10 cellular contexts compared by ENCODE assay signal in genomic region chr19:383922-384800, GRCh38. TPM values are rescaled to one million over a fixed set of nuclear protein-coding genes. Genes with fewer than 3 reads are reported as not detected.
A peak's percentile ranks its signal among the peaks of the same experiment; 100 is the strongest.
DNase-seq lines count a peak whose midpoint lies in the region; ATAC-seq, FAIRE-seq and TF ChIP-seq lines count a peak whose summit lies in the region.
"Had no signal": no experiment of that assay in that cellular context is flagged by ENCODE, and none has a peak within 500 bp of the region (broad histone marks: within the 10 kb centered on the region; RNA-seq: fewer than 3 reads in every experiment).

No MANE protein-coding gene starts in this region.

- no peak overlapping the region for H3K4me3 ChIP-seq in AG09309 (ENCODE audit: control insufficient read depth, low read depth, low read length)
- no peak overlapping the region for H3K4me3 ChIP-seq in endothelial cell of umbilical vein (replicated peaks in 1 of 3; ENCODE audit: insufficient read depth in 1 of 3, low read depth in 1 of 3, low read length in 3 of 3)
- H3K4me3 ChIP-seq in mucosa of descending colon = no peak overlapping the region
- no peak overlapping the region for H3K4me3 ChIP-seq in CD4-positive, alpha-beta memory T cell (ENCODE audit: low read length in 2 of 2)

- H3K27ac Mint-ChIP-seq in CD4-positive, alpha-beta memory T cell = no peak overlapping the region

- no peaks in the 10 kb centered on the region for H3K36me3 ChIP-seq in endothelial cell of umbilical vein (ENCODE audit: control insufficient read depth in 2 of 2, extremely low read depth in 1 of 2, insufficient read depth in 2 of 2, low read length in 2 of 2)
- no peaks in the 10 kb centered on the region for H3K36me3 ChIP-seq in mucosa of descending colon (ENCODE audit: low read depth)
- H3K36me3 ChIP-seq in CD4-positive, alpha-beta memory T cell (ENCODE audit: insufficient read depth, low read length) = no peaks in the 10 kb centered on the region

- no peaks in the 10 kb centered on the region for H4K20me1 ChIP-seq in endothelial cell of umbilical vein (replicated peaks; ENCODE audit: control insufficient read depth, extremely low read depth, insufficient read depth, low read length)

- H3K79me2 ChIP-seq in endothelial cell of umbilical vein (ENCODE audit: control insufficient read depth, insufficient read depth, low read length) = no peaks in the 10 kb centered on the region

- no peak for DNase-seq in AG09309 (ENCODE audit: low read depth)
- DNase-seq in HuH-7 (ENCODE audit: low spot score) = peak; percentile 69
- DNase-seq in endothelial cell of umbilical vein (ENCODE audit: low read depth, low spot score) = peak; percentile 34
- no peak for DNase-seq in mucosa of descending colon
- no peak for DNase-seq in SHP77 (lab: John Stamatoyannopoulos, UW)
- DNase-seq in CD4-positive, alpha-beta memory T cell = no peak
- DNase-seq: GDM1 had no signal

- no peak overlapping the region for H3K9ac ChIP-seq in endothelial cell of umbilical vein (replicated peaks; ENCODE audit: extremely low read depth, insufficient read depth, low read length)

- intact Hi-C loops in endothelial cell of umbilical vein (cut with micrococcal nuclease) (loop anchor here (1.0 to 10.0 kb wide), 2 partner anchors 101 to 122 kb away; no protein-coding TSS in a partner anchor), mucosa of descending colon (cut with DNase I, micrococcal nuclease) (no loop called here)
- intact Hi-C loops in CD4-positive, alpha-beta memory T cell (cut with micrococcal nuclease) = no loop called here

- ATAC-seq in mucosa of descending colon (peak; percentile 43), GM21360 (IDR thresholded peaks at IDR 0.05; ENCODE audit: unreplicated experiment) (no peak), HG02840 (IDR thresholded peaks at IDR 0.05; ENCODE audit: low FRiP score, unreplicated experiment) (no peak)

- peaks cover 0 to 3% of the 10 kb centered on the region in 2 donors for H3K36me3 Mint-ChIP-seq in CD4-positive, alpha-beta memory T cell

- no peak overlapping the region for H3K27ac ChIP-seq in endothelial cell of umbilical vein (ENCODE audit: insufficient read depth, low read depth, low read length)
- H3K27ac ChIP-seq in CD4-positive, alpha-beta memory T cell (ENCODE audit: low read depth, low read length) = no peak overlapping the region

- H3K4me2 ChIP-seq in endothelial cell of umbilical vein (ENCODE audit: insufficient read depth, low read length) = no peak overlapping the region

- H3K27me3 ChIP-seq in endothelial cell of umbilical vein (ENCODE audit: control insufficient read depth in 2 of 2, insufficient read depth in 2 of 2, low read length in 2 of 2) = peaks cover 2 to 15% of the 10 kb centered on the region in 2 experiments
- peaks cover 3% of the 10 kb centered on the region for H3K27me3 ChIP-seq in CD4-positive, alpha-beta memory T cell (ENCODE audit: insufficient read depth, low read length)

- BruUV-seq in endothelial cell of umbilical vein (replicated peaks; lab: Mats Ljungman, UMichigan) = no TSS peak

- no peaks in the 10 kb centered on the region for H3K9me1 ChIP-seq in endothelial cell of umbilical vein (replicated peaks; ENCODE audit: control insufficient read depth, extremely low read depth, insufficient read depth, low read length)

- H3K9me3 Mint-ChIP-seq in CD4-positive, alpha-beta memory T cell = peaks cover 0 to 4% (median 0%) of the 10 kb centered on the region in 8 donors

- H2AFZ ChIP-seq in endothelial cell of umbilical vein (ENCODE audit: low read depth, low read length) = no peak overlapping the region

- no peak for TF ChIP-seq POLR2A in endothelial cell of umbilical vein (IDR thresholded peaks at IDR 0.05; ENCODE audit: low read depth, low read length)

- POLR2A ChIA-PET in endothelial cell of umbilical vein (lab: Charles Lee) = no interaction called here
- POLR2A ChIA-PET in CD4-positive, alpha-beta memory T cell (lab: Charles Lee; ENCODE audit: partially characterized antibody) = no interaction called here

- H3K4me3 Mint-ChIP-seq in CD4-positive, alpha-beta memory T cell = no peak overlapping the region

- FAIRE-seq in endothelial cell of umbilical vein (lab: Jason Lieb, UNC) = peak; percentile 65

- CTCF ChIA-PET in endothelial cell of umbilical vein (lab: Charles Lee) = interaction anchor here (0.9 to 2.2 kb wide), 5 partner anchors 86 to 126 kb away, joined by 3 to 20 read pairs (median 3); partner anchors contain the start of gene TPGS1
- CTCF ChIA-PET in CD4-positive, alpha-beta memory T cell (lab: Charles Lee; ENCODE audit: partially characterized antibody) = no interaction called here

- H3K4me1 ChIP-seq in endothelial cell of umbilical vein (ENCODE audit: control insufficient read depth, extremely low read depth, insufficient read depth, low read length) = no peaks in the 10 kb centered on the region
- H3K4me1 ChIP-seq in mucosa of descending colon (ENCODE audit: low read depth) = no peaks in the 10 kb centered on the region
- H3K4me1 ChIP-seq in CD4-positive, alpha-beta memory T cell (ENCODE audit: insufficient read depth, low read length) = peaks cover 9% of the 10 kb centered on the region

- H3K9me3 ChIP-seq in endothelial cell of umbilical vein (replicated peaks; ENCODE audit: control insufficient read depth, insufficient read depth, low read length) (no peaks in the 10 kb centered on the region), mucosa of descending colon (no peaks in the 10 kb centered on the region)
- H3K9me3 ChIP-seq in CD4-positive, alpha-beta memory T cell (ENCODE audit: control insufficient read depth in 1 of 2, low read length in 2 of 2) = no peaks in the 10 kb centered on the region

- dilution Hi-C loops in endothelial cell of umbilical vein (cut with MboI; ENCODE audit: extremely low pct_ligation_motif_present, low sequenced_read_pairs) = no loop called here

- H3K4me1 Mint-ChIP-seq in CD4-positive, alpha-beta memory T cell = peaks cover 10 to 23% (median 15%) of the 10 kb centered on the region in 4 donors

- peaks cover 31 to 43% of the 10 kb centered on the region in 2 donors for H3K27me3 Mint-ChIP-seq in CD4-positive, alpha-beta memory T cell

- TF ChIP-seq CTCF in AG09309 (IDR thresholded peaks at IDR 0.05; ENCODE audit: control insufficient read depth, insufficient read depth, low read depth, low read length, missing control alignments) = peak; percentile 23
- peak; percentile 37 to 69 for TF ChIP-seq CTCF in endothelial cell of umbilical vein (IDR thresholded peaks at IDR 0.05; ENCODE audit: extremely low read depth in 1 of 2, insufficient read depth in 1 of 2, low read depth in 1 of 2, low read length in 2 of 2)
- TF ChIP-seq CTCF in mucosa of descending colon (IDR thresholded peaks at IDR 0.05) = peak; percentile 18

TF ChIP-seq in endothelial cell of umbilical vein, 7 proteins besides CTCF, POLR2A, EP300 and RAD21:
- no peak for TF ChIP-seq MYC (IDR thresholded peaks at IDR 0.05; ENCODE audit: low read depth, low read length)
- no peak for TF ChIP-seq JUN (IDR thresholded peaks at IDR 0.05; ENCODE audit: borderline replicate concordance, insufficient read depth, insufficient read length, low read depth)
- no peak for TF ChIP-seq MAX (IDR thresholded peaks at IDR 0.05; ENCODE audit: insufficient read depth, insufficient read length)
- no peak for TF ChIP-seq EZH2 (IDR thresholded peaks at IDR 0.05; ENCODE audit: borderline replicate concordance, low read depth, low read length, severe bottlenecking)
- TF ChIP-seq POLR2AphosphoS5 (IDR thresholded peaks at IDR 0.05; ENCODE audit: insufficient read depth, low read depth, low read length) = no peak
- no peak for TF ChIP-seq GATA2 (IDR thresholded peaks at IDR 0.05; ENCODE audit: insufficient read depth, insufficient read length, low read depth, low read length)

RNA-seq across cellular contexts. Expression of gene C2CD4C, which starts 24.8 kb away (rescaled TPM):
- total RNA-seq in endothelial cell of umbilical vein (0.37 and 0.38 TPM in 2 replicates), mucosa of descending colon (1 to 10 TPM in 1 of 3 donors, under 1 TPM in 2; 0.17 to 1.7 (median 0.65) TPM)
- 0.25 and 0.33 TPM in 2 replicates for polyA plus RNA-seq in endothelial cell of umbilical vein
- polyA plus RNA-seq in endothelial cell of umbilical vein (2011; cell fraction: cytosol; rRNA removed) = 0.09 and 0.20 TPM in 2 replicates
- polyA plus RNA-seq in endothelial cell of umbilical vein (2011; cell fraction: nucleus; rRNA removed) = 0.64 and 0.66 TPM in 2 replicates
- polyA plus RNA-seq in endothelial cell of umbilical vein (2012) = 0.35 and 0.85 TPM in 2 replicates
- polyA minus RNA-seq in endothelial cell of umbilical vein = 0.07 and 0.17 TPM in 2 replicates
- not detected for polyA minus RNA-seq in endothelial cell of umbilical vein (2011; cell fraction: cytosol; rRNA and poly(A)+ RNA removed)
- polyA minus RNA-seq in endothelial cell of umbilical vein (2011; cell fraction: nucleus; rRNA and poly(A)+ RNA removed) = 0.19 TPM in 1 of 2 replicates, not detected in the other
- total RNA-seq in CD4-positive, alpha-beta memory T cell = not detected
- not detected for polyA plus RNA-seq in CD4-positive, alpha-beta memory T cell
- total RNA-seq: mononuclear cell had no signal

RNA-seq across cellular contexts. Expression of gene MIER2, which starts 39.6 kb away (rescaled TPM):
- 41.7 and 44.9 TPM in 2 replicates for total RNA-seq in endothelial cell of umbilical vein
- 20.3 and 26.8 TPM in 2 replicates for polyA plus RNA-seq in endothelial cell of umbilical vein
- 17.4 and 20.3 TPM in 2 replicates for polyA plus RNA-seq in endothelial cell of umbilical vein (2011; cell fraction: cytosol; rRNA removed)
- 54.6 and 69.8 TPM in 2 replicates for polyA plus RNA-seq in endothelial cell of umbilical vein (2011; cell fraction: nucleus; rRNA removed)
- 44.8 and 55.7 TPM in 2 replicates for polyA plus RNA-seq in endothelial cell of umbilical vein (2012)
- 70.1 and 74.1 TPM in 2 replicates for polyA minus RNA-seq in endothelial cell of umbilical vein
- polyA minus RNA-seq in endothelial cell of umbilical vein (2011; cell fraction: cytosol; rRNA and poly(A)+ RNA removed) = 7.3 TPM
- polyA minus RNA-seq in endothelial cell of umbilical vein (2011; cell fraction: nucleus; rRNA and poly(A)+ RNA removed) = 35.1 and 41.4 TPM in 2 replicates
- total RNA-seq in mucosa of descending colon = 10 to 100 TPM; 13.4 to 28.3 (median 13.7) TPM
- total RNA-seq in CD4-positive, alpha-beta memory T cell = 10 to 100 TPM; 17.5 to 18.2 TPM
- polyA plus RNA-seq in CD4-positive, alpha-beta memory T cell = 1 to 10 TPM; 1.1 to 7.8 TPM

Comparison
In these comparisons a context has a peak if more than half of its experiments do, and no peak if none do; other contexts are left out.
1. DNase-seq: peak in HuH-7 (single experiment) and endothelial cell of umbilical vein (single experiment); none in AG09309 (single experiment), mucosa of descending colon (0 of 3), SHP77 (0 of 2) and CD4-positive, alpha-beta memory T cell (0 of 5).
2. Peak in every context shown above with its lines, with median percentiles within 50 percentile points of each other: CTCF ChIP-seq.